11 cellular contexts compared by ENCODE assay signal in the genomic region with DNA sequence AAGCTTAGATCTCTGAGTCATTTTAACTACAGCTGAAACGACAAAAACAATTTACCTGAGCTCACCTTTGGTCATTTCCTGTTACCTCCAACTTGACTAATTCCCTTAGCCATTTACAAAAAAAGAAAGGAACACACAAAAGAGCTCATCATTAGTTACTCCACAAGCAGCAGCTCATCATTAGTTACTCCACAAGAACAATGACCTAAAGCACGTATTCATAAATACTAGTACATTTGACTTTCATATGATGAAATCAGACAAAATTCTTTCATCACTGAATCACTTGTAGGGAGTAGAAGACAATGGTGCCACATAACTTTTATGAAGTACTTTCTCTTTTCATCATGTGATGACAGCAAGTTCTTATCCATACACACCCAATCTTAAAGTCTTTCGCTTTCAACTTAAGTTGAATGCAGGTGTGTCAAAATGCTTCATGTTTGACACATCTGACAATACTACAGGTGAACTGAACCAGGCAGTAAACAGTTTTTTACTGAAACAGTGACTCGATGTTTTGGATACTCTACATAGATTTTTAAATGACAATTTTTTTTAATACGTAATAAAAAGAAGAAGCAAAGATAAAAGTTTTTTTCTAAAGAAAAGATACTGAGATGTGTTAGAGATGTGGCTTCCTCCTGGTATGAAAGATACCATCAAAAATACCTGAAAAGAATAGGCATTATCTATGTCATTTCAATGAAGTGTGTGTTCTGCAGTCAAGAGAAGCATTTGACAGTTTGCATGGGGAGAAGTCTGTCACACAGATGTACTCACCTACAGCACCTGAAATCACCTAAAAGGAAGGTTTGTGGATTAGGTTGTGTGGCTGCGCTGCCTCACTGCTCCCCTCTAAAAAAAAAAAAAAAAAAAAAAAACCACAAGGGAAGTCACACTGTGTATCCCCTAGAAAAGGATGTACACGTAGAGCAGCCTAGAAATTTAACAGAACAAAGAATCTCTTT.
DNase-seq lines count a peak whose midpoint lies in the region; ATAC-seq and TF ChIP-seq lines count a peak whose summit lies in the region.
"Had no signal": no experiment of that assay in that cellular context is flagged by ENCODE, and none has a peak within 500 bp of the region (broad histone marks: within the 10 kb centered on the region; RNA-seq: fewer than 3 reads in every experiment).

No MANE protein-coding gene starts in this region.

- no peaks in the 10 kb centered on the region for H3K9me3 Mint-ChIP-seq in activated CD8-positive, alpha-beta memory T cell treated with anti-CD3 and anti-CD28 coated beads, Interleukin-2, amount 10 ng/mL, durations not matched to agents 7 days and 5 days (ENCODE audit: low read depth)
- H3K9me3 Mint-ChIP-seq: WTC11 had no signal

- WGBS in smooth muscle cell (ENCODE audit: low lambda C conversion rate), result 82% methylated on average over 7 of the region's 7 CpGs

- H4K20me1 ChIP-seq in smooth muscle cell (ENCODE audit: low read depth), result no peaks in the 10 kb centered on the region
- H4K20me1 ChIP-seq: BLaER1 had no signal

- H3K27ac Mint-ChIP-seq in activated CD8-positive, alpha-beta memory T cell treated with anti-CD3 and anti-CD28 coated beads, Interleukin-2, amount 10 ng/mL, durations not matched to agents 7 days and 5 days, result peak overlapping the region; percentile 89

- no peaks in the 10 kb centered on the region for H3K4me1 ChIP-seq in colonic mucosa
- H3K4me1 ChIP-seq in smooth muscle cell (ENCODE audit: low read depth), result no peaks in the 10 kb centered on the region
- H3K4me1 ChIP-seq: BLaER1 had no signal

- H3K27ac ChIP-seq in colonic mucosa (peak overlapping the region; percentile 4), smooth muscle cell (ENCODE audit: low read depth) (peak overlapping the region; percentile 52)
- H3K27ac ChIP-seq: BLaER1 had no signal

- no peaks in the 10 kb centered on the region for H3K79me2 ChIP-seq in smooth muscle cell (ENCODE audit: low read depth)

- H3K9me3 ChIP-seq in colonic mucosa (no peaks in the 10 kb centered on the region), smooth muscle cell (replicated peaks; ENCODE audit: low read depth) (no peaks in the 10 kb centered on the region)
- H3K9me3 ChIP-seq: BLaER1 had no signal

- TF ChIP-seq CTCF in colonic mucosa (IDR thresholded peaks at IDR 0.05) (no peak), smooth muscle cell (IDR thresholded peaks at IDR 0.05; ENCODE audit: borderline replicate concordance, insufficient read depth, poor library complexity, severe bottlenecking) (no peak)

- peak overlapping the region; percentile 60 for H3K4me3 Mint-ChIP-seq in activated CD8-positive, alpha-beta memory T cell treated with anti-CD3 and anti-CD28 coated beads, Interleukin-2, amount 10 ng/mL, durations not matched to agents 7 days and 5 days
- H3K4me3 Mint-ChIP-seq: WTC11 had no signal

- H3K27me3 ChIP-seq in colonic mucosa, result no peaks in the 10 kb centered on the region
- H3K27me3 ChIP-seq in smooth muscle cell (ENCODE audit: low read depth), result no peaks in the 10 kb centered on the region
- H3K27me3 ChIP-seq: BLaER1 had no signal

- no peak overlapping the region for H2AFZ ChIP-seq in smooth muscle cell (ENCODE audit: low read depth)

- DNase-seq in activated CD8-positive, alpha-beta memory T cell treated with anti-CD3 and anti-CD28 coated beads, Interleukin-2, amount 10 ng/mL, durations not matched to agents 7 days and 5 days, result no peak
- no peak for DNase-seq in activated CD8-positive, alpha-beta memory T cell treated with anti-CD3 and anti-CD28 coated beads, Interleukin-2, amount 50 U/mL, for 48 hours
- peak; percentile 32 for DNase-seq in MV-4-11 (lab: John Stamatoyannopoulos, UW)
- DNase-seq in colonic mucosa, result no peak
- DNase-seq in smooth muscle cell (lab: John Stamatoyannopoulos, UW; ENCODE audit: unreplicated experiment), result no peak
- DNase-seq in sciatic nerve (ENCODE audit: low spot score), result no peak
- DNase-seq in NAMALWA (ENCODE audit: low spot score), result no peak
- DNase-seq: NCI-H1092 had no signal

- no peaks in the 10 kb centered on the region for H3F3A ChIP-seq in smooth muscle cell (ENCODE audit: low read depth)

- H3K27me3 Mint-ChIP-seq in activated CD8-positive, alpha-beta memory T cell treated with anti-CD3 and anti-CD28 coated beads, Interleukin-2, amount 10 ng/mL, durations not matched to agents 7 days and 5 days, result no peaks in the 10 kb centered on the region

- H3K36me3 Mint-ChIP-seq in activated CD8-positive, alpha-beta memory T cell treated with anti-CD3 and anti-CD28 coated beads, Interleukin-2, amount 10 ng/mL, durations not matched to agents 7 days and 5 days, result peaks cover 50% of the 10 kb centered on the region
- H3K36me3 Mint-ChIP-seq: WTC11 had no signal

- H3K9ac ChIP-seq in colonic mucosa (ENCODE audit: low read depth in 2 of 2, low read length in 2 of 2) (no peak overlapping the region), smooth muscle cell (ENCODE audit: low read depth) (no peak overlapping the region)
- H3K9ac ChIP-seq: BLaER1 had no signal

- peaks cover 60% of the 10 kb centered on the region for H3K4me1 Mint-ChIP-seq in activated CD8-positive, alpha-beta memory T cell treated with anti-CD3 and anti-CD28 coated beads, Interleukin-2, amount 10 ng/mL, durations not matched to agents 7 days and 5 days

- intact Hi-C loops in colonic mucosa (cut with DNase I), result loop anchor here (10.0 kb wide), 1 partner anchor 100 kb away; no protein-coding TSS in a partner anchor
- intact Hi-C loops in sciatic nerve (cut with DNase I), result no loop called here

- no peak overlapping the region for H3K4me3 ChIP-seq in colonic mucosa
- no peak overlapping the region for H3K4me3 ChIP-seq in smooth muscle cell
- H3K4me3 ChIP-seq: BLaER1 had no signal

- H3K36me3 ChIP-seq in colonic mucosa, result no peaks in the 10 kb centered on the region
- H3K36me3 ChIP-seq in smooth muscle cell (ENCODE audit: low read depth), result no peaks in the 10 kb centered on the region

- no peak overlapping the region for H3K4me2 ChIP-seq in smooth muscle cell
- H3K4me2 ChIP-seq: BLaER1 had no signal

- CTCF ChIA-PET in activated CD8-positive, alpha-beta memory T cell treated with anti-CD3 and anti-CD28 coated beads, Interleukin-2, amount 10 ng/mL, durations not matched to agents 7 days and 5 days (lab: Charles Lee), result interaction anchor here (0.7 to 1.4 kb wide), 7 partner anchors 19 to 101 kb away, joined by 3 to 5 read pairs (median 3); no protein-coding TSS in a partner anchor

- ATAC-seq in activated CD8-positive, alpha-beta memory T cell treated with anti-CD3 and anti-CD28 coated beads, Interleukin-2, amount 10 ng/mL, durations not matched to agents 7 days and 5 days, result peak; percentile 79
- ATAC-seq in sciatic nerve (no peak), GM21528 (IDR thresholded peaks at IDR 0.05; ENCODE audit: low FRiP score, unreplicated experiment) (no peak)
- ATAC-seq: WTC11 had no signal
